ENCODE assay signal across 10 cellular contexts in genomic region chr6:136717297-136717990, GRCh38.
DNase-seq lines count a peak whose midpoint lies in the region; ATAC-seq, FAIRE-seq and TF ChIP-seq lines count a peak whose summit lies in the region.
"Had no signal": no experiment of that assay in that cellular context is flagged by ENCODE, and none has a peak within 500 bp of the region (broad histone marks: within the 10 kb centered on the region; RNA-seq: fewer than 3 reads in every experiment).

No MANE protein-coding gene starts in this region.

- H3K4me1 ChIP-seq in astrocyte (ENCODE audit: insufficient read depth, low read length) (no peaks in the 10 kb centered on the region), vagina (peaks cover 17% of the 10 kb centered on the region)
- no peaks in the 10 kb centered on the region for H3K4me1 ChIP-seq in CD8-positive, alpha-beta T cell (ENCODE audit: insufficient read depth, low read length)

- H3K4me1 Mint-ChIP-seq in astrocyte (ENCODE audit: low read depth, unreplicated experiment), result peaks cover 18% of the 10 kb centered on the region
- peaks cover 49 to 69% (median 53%) of the 10 kb centered on the region in 3 donors for H3K4me1 Mint-ChIP-seq in naive B cell
- peaks cover 31% of the 10 kb centered on the region for H3K4me1 Mint-ChIP-seq in CD8-positive, alpha-beta T cell (ENCODE audit: low read depth)

- H3K9ac ChIP-seq in astrocyte (ENCODE audit: low read length), result no peak overlapping the region

- POLR2A ChIA-PET in CD8-positive, alpha-beta T cell (lab: Charles Lee), result interaction anchor here (0.7 kb wide), 1 partner anchor 27 kb away, joined by 4 read pairs; no protein-coding TSS in a partner anchor

- TF ChIP-seq POLR2A in GM18505 (IDR thresholded peaks at IDR 0.05; ENCODE audit: borderline replicate concordance, extremely low read depth, insufficient read depth, insufficient read length), result no peak
- no peak for TF ChIP-seq POLR2A in vagina (IDR thresholded peaks at IDR 0.05)

- peak overlapping the region; percentile 18 for H3K4me2 ChIP-seq in astrocyte (ENCODE audit: low read length)

- no peak overlapping the region for H2AFZ ChIP-seq in astrocyte (ENCODE audit: low read depth, low read length)

- no peaks in the 10 kb centered on the region for H3K79me2 ChIP-seq in astrocyte (ENCODE audit: insufficient read depth, low read length)

- intact Hi-C loops in vagina (cut with DNase I), result no loop called here
- intact Hi-C loops in CD8-positive, alpha-beta T cell (cut with DNase I, micrococcal nuclease), result no loop called here

- ATAC-seq in GM18505 (IDR thresholded peaks at IDR 0.05; ENCODE audit: unreplicated experiment) (peak; percentile 42), HG02763 (IDR thresholded peaks at IDR 0.05; ENCODE audit: unreplicated experiment) (peak; percentile 39), naive B cell (ENCODE audit: low read depth in 2 of 2) (no peak)
- no peak for ATAC-seq in CD8-positive, alpha-beta T cell
- ATAC-seq: gastrocnemius medialis had no signal

- H3K36me3 Mint-ChIP-seq in astrocyte (ENCODE audit: low read depth, unreplicated experiment) (no peaks in the 10 kb centered on the region), naive B cell (peaks cover 0 to 3% of the 10 kb centered on the region in 2 donors)
- peaks cover 19% of the 10 kb centered on the region for H3K36me3 Mint-ChIP-seq in CD8-positive, alpha-beta T cell

- no peak for TF ChIP-seq CTCF in astrocyte (IDR thresholded peaks at IDR 0.05; ENCODE audit: insufficient read depth, low read depth, low read length)
- no peak for TF ChIP-seq CTCF in vagina (IDR thresholded peaks at IDR 0.05)
- TF ChIP-seq CTCF in CD8-positive, alpha-beta T cell (IDR thresholded peaks at IDR 0.05), result no peak

- H4K20me1 ChIP-seq in astrocyte (ENCODE audit: insufficient read depth, low read length), result no peaks in the 10 kb centered on the region

- H3K9me3 ChIP-seq in astrocyte (ENCODE audit: insufficient read depth, low read depth, low read length) (no peaks in the 10 kb centered on the region), vagina (no peaks in the 10 kb centered on the region)
- H3K9me3 ChIP-seq in CD8-positive, alpha-beta T cell (ENCODE audit: low read length), result no peaks in the 10 kb centered on the region
- H3K9me3 ChIP-seq: gastrocnemius medialis had no signal

- H3K27me3 ChIP-seq in astrocyte (ENCODE audit: insufficient read depth, low read length) (no peaks in the 10 kb centered on the region), vagina (no peaks in the 10 kb centered on the region)
- H3K27me3 ChIP-seq in CD8-positive, alpha-beta T cell (ENCODE audit: insufficient read depth, low read length), result no peaks in the 10 kb centered on the region
- H3K27me3 ChIP-seq: gastrocnemius medialis had no signal

- H3K9me3 Mint-ChIP-seq in astrocyte (ENCODE audit: unreplicated experiment) (no peaks in the 10 kb centered on the region), naive B cell (peaks cover 0 to 5% (median 0%) of the 10 kb centered on the region in 7 donors)
- H3K9me3 Mint-ChIP-seq in CD8-positive, alpha-beta T cell, result peaks cover 2% of the 10 kb centered on the region

- no peak for FAIRE-seq in astrocyte (lab: Jason Lieb, UNC)

- peak overlapping the region; percentile 53 for H3K27ac Mint-ChIP-seq in astrocyte (ENCODE audit: unreplicated experiment)
- peak overlapping the region; percentile 37 to 97 (median 86) for H3K27ac Mint-ChIP-seq in naive B cell
- H3K27ac Mint-ChIP-seq in CD8-positive, alpha-beta T cell, result no peak overlapping the region

- CTCF ChIA-PET in CD8-positive, alpha-beta T cell (lab: Charles Lee), result interaction anchor here (0.6 to 6.3 kb wide), 5 partner anchors 8 to 79 kb away, joined by 3 to 36 read pairs (median 4); partner anchors contain the start of gene MAP3K5

- no peaks in the 10 kb centered on the region for H3K36me3 ChIP-seq in astrocyte (ENCODE audit: insufficient read depth, low read length)
- peaks cover 0 to 6% of the 10 kb centered on the region in 2 donors for H3K36me3 ChIP-seq in vagina
- H3K36me3 ChIP-seq in CD8-positive, alpha-beta T cell (ENCODE audit: insufficient read depth, low read length), result no peaks in the 10 kb centered on the region
- H3K36me3 ChIP-seq: gastrocnemius medialis had no signal

- no peaks in the 10 kb centered on the region for H3K27me3 Mint-ChIP-seq in astrocyte (ENCODE audit: low read depth, unreplicated experiment)
- no peaks in the 10 kb centered on the region for H3K27me3 Mint-ChIP-seq in naive B cell
- no peaks in the 10 kb centered on the region for H3K27me3 Mint-ChIP-seq in CD8-positive, alpha-beta T cell (ENCODE audit: low read depth)

- H3K4me3 Mint-ChIP-seq in astrocyte (ENCODE audit: unreplicated experiment) (no peak overlapping the region), naive B cell (peak overlapping the region; percentile 57 to 84 (median 72))
- no peak overlapping the region for H3K4me3 Mint-ChIP-seq in CD8-positive, alpha-beta T cell

- H3K27ac ChIP-seq in astrocyte (ENCODE audit: low read depth, low read length) (no peak overlapping the region), vagina (no peak overlapping the region)
- no peak overlapping the region for H3K27ac ChIP-seq in CD8-positive, alpha-beta T cell (ENCODE audit: low read depth, low read length)

- peak; percentile 42 for DNase-seq in astrocyte (ENCODE audit: low read depth)
- no peak for DNase-seq in naive B cell
- no peak for DNase-seq in stimulated activated CD4-positive, alpha-beta T cell treated with anti-CD3 and anti-CD28 coated beads, Interleukin-4, amount 100 ng/mL, for 24 hours
- no peak for DNase-seq in stimulated activated naive CD4-positive, alpha-beta T cell (lab: John Stamatoyannopoulos, UW)
- DNase-seq in vagina (ENCODE audit: extremely low spot score in 2 of 2), result no peak
- no peak for DNase-seq in CD8-positive, alpha-beta T cell
- DNase-seq: gastrocnemius medialis, NCI-H1105 had no signal

- H3K4me3 ChIP-seq in astrocyte (ENCODE audit: insufficient read depth, low read depth, low read length), result no peak overlapping the region
- no peak overlapping the region for H3K4me3 ChIP-seq in vagina
- H3K4me3 ChIP-seq in CD8-positive, alpha-beta T cell (ENCODE audit: low read depth, low read length), result no peak overlapping the region

Comparison
In these comparisons a context has a peak if more than half of its experiments do, and no peak if none do; other contexts are left out.
1. ATAC-seq: peak in GM18505 (single experiment) and HG02763 (single experiment); none in naive B cell (0 of 2) and CD8-positive, alpha-beta T cell (single experiment).
2. H3K4me3 Mint-ChIP-seq: peak in naive B cell (8 of 8); none in astrocyte (single experiment) and CD8-positive, alpha-beta T cell (single experiment).